ENCODE assay signal across 8 cellular contexts in genomic region chr1:151593651-151594625, GRCh38. TPM values are rescaled to one million over a fixed set of nuclear protein-coding genes. Genes with fewer than 3 reads are reported as not detected.
DNase-seq lines count a peak whose midpoint lies in the region; ATAC-seq, FAIRE-seq and TF ChIP-seq lines count a peak whose summit lies in the region.

No MANE protein-coding gene starts in this region.

- no peaks in the 10 kb centered on the region for H3K36me3 Mint-ChIP-seq in activated CD4-positive, alpha-beta T cell treated with anti-CD3 and anti-CD28 coated beads for 36 hours (ENCODE audit: low read depth)

- H3K36me3 ChIP-seq in BLaER1, result no peaks in the 10 kb centered on the region

- H4K20me1 ChIP-seq in BLaER1, result no peaks in the 10 kb centered on the region

- peak overlapping the region; percentile 29 for H3K27ac Mint-ChIP-seq in activated CD4-positive, alpha-beta T cell treated with anti-CD3 and anti-CD28 coated beads for 36 hours

- H3K4me1 Mint-ChIP-seq in activated CD4-positive, alpha-beta T cell treated with anti-CD3 and anti-CD28 coated beads for 36 hours, result peaks cover 9% of the 10 kb centered on the region

- peak overlapping the region; percentile 53 for H3K4me3 Mint-ChIP-seq in activated CD4-positive, alpha-beta T cell treated with anti-CD3 and anti-CD28 coated beads for 36 hours

- no peak for TF ChIP-seq POLR2A in H54 (IDR thresholded peaks at IDR 0.05; ENCODE audit: low read depth, low read length)

- DNase-seq in H54 (ENCODE audit: insufficient read length, low spot score) (peak; percentile 75), NCI-H2171 treated with DMSO at 0.1 percent for 48 hours (lab: John Stamatoyannopoulos, UW) (peak; percentile 84), cerebellum (ENCODE audit: low spot score) (peak; percentile 82), left kidney (ENCODE audit: low read depth, low spot score) (peak; percentile 88)
- DNase-seq in activated CD4-positive, alpha-beta T cell treated with anti-CD3 and anti-CD28 coated beads for 36 hours, result peak; percentile 94
- peak; percentile 80 to 86 for DNase-seq in stimulated activated CD4-positive, alpha-beta T cell treated with anti-CD3 and anti-CD28 coated beads, Interleukin-4, amount 100 ng/mL, for 48 hours (ENCODE audit: low read depth in 2 of 2)

- 0 out of 2 replicates have a peak overlapping the region, but pooled peaks have one; percentile 24 for H3K27ac ChIP-seq in BLaER1

- intact Hi-C loops in activated CD4-positive, alpha-beta T cell treated with anti-CD3 and anti-CD28 coated beads for 36 hours (cut with DNase I, micrococcal nuclease), result loop anchor here (1.0 to 10.0 kb wide), 5 partner anchors 141 to 242 kb away; partner anchors contain the start of gene TDRKH (in 1 of the 2)

- POLR2A ChIA-PET in activated CD4-positive, alpha-beta T cell treated with anti-CD3 and anti-CD28 coated beads for 36 hours (lab: Charles Lee), result interaction anchor here (0.6 kb wide), 1 partner anchor 377 kb away, joined by 4 read pairs; no protein-coding TSS in a partner anchor

- CTCF ChIA-PET in activated CD4-positive, alpha-beta T cell treated with anti-CD3 and anti-CD28 coated beads for 36 hours (lab: Charles Lee), result interaction anchor here (0.5 to 2.2 kb wide), 47 partner anchors 8 to 1026 kb away, joined by 3 to 11 read pairs (median 4); partner anchors contain the start of genes CELF3, CGN and MRPL9

- peaks cover 8% of the 10 kb centered on the region for H3K9me3 ChIP-seq in BLaER1

- peak overlapping the region; percentile 61 for H3K4me3 ChIP-seq in BLaER1

- peaks cover 3% of the 10 kb centered on the region for H3K9me3 Mint-ChIP-seq in activated CD4-positive, alpha-beta T cell treated with anti-CD3 and anti-CD28 coated beads for 36 hours (ENCODE audit: low read depth)

- no peaks in the 10 kb centered on the region for H3K27me3 ChIP-seq in BLaER1

- H3K9ac ChIP-seq in BLaER1, result peak overlapping the region; percentile 42; the same call in 1 of the 2 replicates

- H3K4me2 ChIP-seq in BLaER1, result peak overlapping the region; percentile 75

- peaks cover 5% of the 10 kb centered on the region for H3K27me3 Mint-ChIP-seq in activated CD4-positive, alpha-beta T cell treated with anti-CD3 and anti-CD28 coated beads for 36 hours

- no peak for FAIRE-seq in H54 (lab: Jason Lieb, UNC)

- ATAC-seq in activated CD4-positive, alpha-beta T cell treated with anti-CD3 and anti-CD28 coated beads for 36 hours, result peak; percentile 100
- no peak for ATAC-seq in GM21367 (IDR thresholded peaks at IDR 0.05; ENCODE audit: unreplicated experiment)

- H3K4me1 ChIP-seq in BLaER1, result peaks cover 25% of the 10 kb centered on the region

RNA-seq across cellular contexts. Expression of gene SNX27, which starts 17.9 kb away (rescaled TPM):
- total RNA-seq in activated CD4-positive, alpha-beta T cell treated with anti-CD3 and anti-CD28 coated beads for 36 hours, result 10 to 100 TPM; 28.5 to 29.1 TPM
- total RNA-seq in cerebellum, result 74.6 TPM

RNA-seq across cellular contexts. Expression of gene TUFT1, which starts 53.8 kb away (rescaled TPM):
- 1 to 10 TPM; 3.2 TPM for total RNA-seq in activated CD4-positive, alpha-beta T cell treated with anti-CD3 and anti-CD28 coated beads for 36 hours
- total RNA-seq in cerebellum, result 6.9 TPM
